Comparison of ENCODE assay signal across 8 cellular contexts in genomic region chr16:27203429-27204231, GRCh38.
DNase-seq lines count a peak whose midpoint lies in the region; ATAC-seq and FAIRE-seq lines count a peak whose summit lies in the region.

Gene KDM8, plus strand, starts transcription at chr16:27203526. Its CDS starts 6,598 bp downstream, at chr16:27210124.

- DNase-seq in AG08396 (ENCODE audit: low spot score) (peak; percentile 99), NCI-H345 treated with DMSO at 0.1 percent for 48 hours (lab: John Stamatoyannopoulos, UW; ENCODE audit: unreplicated experiment) (peak; percentile 99)
- DNase-seq in activated CD4-positive, CD25-positive, alpha-beta regulatory T cell (lab: John Stamatoyannopoulos, UW): peak; percentile 99
- DNase-seq in central memory CD8-positive, alpha-beta T cell (ENCODE audit: low spot score in 2 of 2): peak; percentile 98 to 99
- DNase-seq in stimulated activated CD4-positive, alpha-beta T cell treated with anti-CD3 and anti-CD28 coated beads, Interleukin-12 subunit alpha, Interleukin-12 subunit beta, amount 100 ng/mL, for 4 hours: peak; percentile 98

- peak within 1 kb of the TSS; percentile 97 for H3K27ac Mint-ChIP-seq in central memory CD8-positive, alpha-beta T cell (ENCODE audit: low read depth)

- peaks cover 43% of the 10 kb centered on the region for H3K4me1 Mint-ChIP-seq in central memory CD8-positive, alpha-beta T cell

- H3K4me3 Mint-ChIP-seq in central memory CD8-positive, alpha-beta T cell: peak within 1 kb of the TSS; percentile 92

- no peaks in the 10 kb centered on the region for H3K27me3 Mint-ChIP-seq in central memory CD8-positive, alpha-beta T cell

- ATAC-seq in GM19023 (IDR thresholded peaks at IDR 0.05; ENCODE audit: unreplicated experiment) (peak; percentile 75), HG03280 (IDR thresholded peaks at IDR 0.05; ENCODE audit: unreplicated experiment) (peak; percentile 76)
- ATAC-seq in central memory CD8-positive, alpha-beta T cell (replicated peaks; ENCODE audit: extremely low read depth, poor library complexity, severe bottlenecking): peak; percentile 79

- H3K9me3 Mint-ChIP-seq in central memory CD8-positive, alpha-beta T cell: no peaks in the 10 kb centered on the region

- peak; percentile 13 for FAIRE-seq in islet of Langerhans (lab: Jason Lieb, UNC)

- peaks cover 9% of the 10 kb centered on the region for H3K36me3 Mint-ChIP-seq in central memory CD8-positive, alpha-beta T cell (ENCODE audit: insufficient read depth)

Comparison
In these comparisons a context has a peak if more than half of its experiments do, and no peak if none do; other contexts are left out.
1. Peak in every context shown above with its lines: DNase-seq and ATAC-seq.